8 cellular contexts compared by ENCODE assay signal in the genomic region with DNA sequence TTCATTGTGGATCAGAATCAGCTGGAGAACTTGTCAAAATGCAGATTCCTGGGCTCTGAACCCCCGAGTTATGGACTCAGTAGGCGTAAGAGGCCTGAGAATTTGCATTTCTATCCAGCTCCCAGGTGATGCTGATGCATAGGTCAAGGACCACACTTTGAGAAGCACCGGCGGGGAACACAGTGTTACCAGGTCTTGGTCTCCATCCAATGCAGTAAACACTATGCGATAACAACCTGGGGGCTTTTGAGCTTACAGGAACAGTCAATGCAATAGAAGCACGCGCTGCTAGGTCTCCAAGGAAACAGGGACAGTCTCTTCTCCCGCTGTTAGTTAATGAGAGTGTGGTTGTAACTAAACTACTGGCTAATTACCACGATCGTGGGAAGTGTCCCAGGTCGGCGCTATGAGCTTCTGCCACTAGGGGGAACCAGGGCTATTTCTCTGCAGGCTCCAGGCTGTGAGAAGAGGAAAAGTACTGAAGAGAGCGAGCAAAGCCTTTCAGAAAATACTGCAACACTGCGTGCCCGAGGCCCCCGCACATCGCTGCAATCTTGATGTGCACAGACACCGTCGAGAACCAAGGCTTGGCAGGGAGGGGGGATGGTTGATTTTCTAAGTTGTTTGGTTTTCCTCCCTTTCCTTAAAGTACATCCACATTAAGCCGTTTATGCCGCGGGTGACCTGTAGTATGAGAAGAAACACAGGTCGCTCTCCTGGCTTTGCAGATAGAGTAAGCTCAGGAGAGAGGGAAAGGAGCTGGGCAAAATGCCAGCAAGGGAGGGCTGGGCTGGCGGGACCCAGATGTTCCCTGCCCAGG. TPM values are rescaled to one million over a fixed set of nuclear protein-coding genes. Genes with fewer than 3 reads are reported as not detected.
A peak's percentile ranks its signal among the peaks of the same experiment; 100 is the strongest.
DNase-seq lines count a peak whose midpoint lies in the region; ATAC-seq, FAIRE-seq and TF ChIP-seq lines count a peak whose summit lies in the region.

No MANE protein-coding gene starts in this region.

- ATAC-seq in HG03045 (IDR thresholded peaks at IDR 0.05; ENCODE audit: unreplicated experiment) (peak; percentile 59), WTC11 (peak; percentile 25), GM18867 (IDR thresholded peaks at IDR 0.05; ENCODE audit: unreplicated experiment) (no peak)

- H3K4me1 Mint-ChIP-seq in WTC11 = peaks cover 16% of the 10 kb centered on the region

- peak; percentile 60 for TF ChIP-seq CTCF in WTC11 (IDR thresholded peaks at IDR 0.05)
- TF ChIP-seq CTCF in bronchial epithelial cell (IDR thresholded peaks at IDR 0.05; ENCODE audit: insufficient read depth, low read length, severe bottlenecking) = peak; percentile 88

- H3K27me3 Mint-ChIP-seq in WTC11 (ENCODE audit: low read depth) = peaks cover 34% of the 10 kb centered on the region

- no peak overlapping the region for H3K4me3 ChIP-seq in bronchial epithelial cell (ENCODE audit: low read depth, low read length)

- FAIRE-seq in bronchial epithelial cell (lab: Jason Lieb, UNC) = no peak

- no peaks in the 10 kb centered on the region for H3K36me3 ChIP-seq in bronchial epithelial cell (ENCODE audit: control insufficient read depth, insufficient read depth, low read length)

- DNase-seq in GM04503 (ENCODE audit: low read depth) (peak; percentile 6), NCI-H2196 (lab: John Stamatoyannopoulos, UW; ENCODE audit: unreplicated experiment) (peak; percentile 69), WTC11 (ENCODE audit: low spot score) (peak; percentile 78), bronchial epithelial cell (ENCODE audit: low read depth) (peak; percentile 43), islet precursor cell (peak; percentile 94)
- DNase-seq in stimulated activated CD4-positive, alpha-beta T cell treated with anti-CD3 and anti-CD28 coated beads, Interleukin-15, amount 100 ng/mL, for 24 hours = peak; percentile 84

- POLR2A ChIA-PET in WTC11 (lab: Charles Lee) = no interaction called here

- peaks cover 7% of the 10 kb centered on the region for H3K27me3 ChIP-seq in bronchial epithelial cell (ENCODE audit: control insufficient read depth, insufficient read depth, low read length)

- no peak overlapping the region for H3K27ac Mint-ChIP-seq in WTC11

- no peaks in the 10 kb centered on the region for H3K9me3 Mint-ChIP-seq in WTC11

- CTCF ChIA-PET in WTC11 (lab: Charles Lee) = interaction anchor here (0.7 to 3.5 kb wide), 32 partner anchors 9 to 1121 kb away, joined by 3 to 37 read pairs (median 4); a partner anchor contains a TSS

- no peaks in the 10 kb centered on the region for H3K36me3 Mint-ChIP-seq in WTC11

- H3K4me3 Mint-ChIP-seq in WTC11 = peak overlapping the region; percentile 28

TF ChIP-seq in WTC11, 78 proteins besides CTCF, POLR2A, EP300 and RAD21:
- TF ChIP-seq IRF2 (CRISPR knock-in tag; IDR thresholded peaks at IDR 0.05; ENCODE audit: borderline replicate concordance, low read depth) (no peak), ZNF263 (CRISPR knock-in tag; IDR thresholded peaks at IDR 0.05; ENCODE audit: low read depth) (no peak), NFATC4 (CRISPR knock-in tag; IDR thresholded peaks at IDR 0.05) (no peak), RELA (CRISPR knock-in tag; IDR thresholded peaks at IDR 0.05; ENCODE audit: borderline replicate concordance) (no peak), SP1 (CRISPR knock-in tag; conservative IDR thresholded peaks at IDR 0.05) (no peak), SMAD3 (CRISPR knock-in tag; IDR thresholded peaks at IDR 0.05; ENCODE audit: borderline replicate concordance) (no peak), GABPB1 (CRISPR knock-in tag; IDR thresholded peaks at IDR 0.05) (no peak), CREB1 (CRISPR knock-in tag; IDR thresholded peaks at IDR 0.05) (no peak)
- TF ChIP-seq, protein P1, sequence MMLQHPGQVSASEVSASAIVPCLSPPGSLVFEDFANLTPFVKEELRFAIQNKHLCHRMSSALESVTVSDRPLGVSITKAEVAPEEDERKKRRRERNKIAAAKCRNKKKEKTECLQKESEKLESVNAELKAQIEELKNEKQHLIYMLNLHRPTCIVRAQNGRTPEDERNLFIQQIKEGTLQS (CRISPR knock-in tag; conservative IDR thresholded peaks at IDR 0.05) = no peak
- TF ChIP-seq, protein P2, sequence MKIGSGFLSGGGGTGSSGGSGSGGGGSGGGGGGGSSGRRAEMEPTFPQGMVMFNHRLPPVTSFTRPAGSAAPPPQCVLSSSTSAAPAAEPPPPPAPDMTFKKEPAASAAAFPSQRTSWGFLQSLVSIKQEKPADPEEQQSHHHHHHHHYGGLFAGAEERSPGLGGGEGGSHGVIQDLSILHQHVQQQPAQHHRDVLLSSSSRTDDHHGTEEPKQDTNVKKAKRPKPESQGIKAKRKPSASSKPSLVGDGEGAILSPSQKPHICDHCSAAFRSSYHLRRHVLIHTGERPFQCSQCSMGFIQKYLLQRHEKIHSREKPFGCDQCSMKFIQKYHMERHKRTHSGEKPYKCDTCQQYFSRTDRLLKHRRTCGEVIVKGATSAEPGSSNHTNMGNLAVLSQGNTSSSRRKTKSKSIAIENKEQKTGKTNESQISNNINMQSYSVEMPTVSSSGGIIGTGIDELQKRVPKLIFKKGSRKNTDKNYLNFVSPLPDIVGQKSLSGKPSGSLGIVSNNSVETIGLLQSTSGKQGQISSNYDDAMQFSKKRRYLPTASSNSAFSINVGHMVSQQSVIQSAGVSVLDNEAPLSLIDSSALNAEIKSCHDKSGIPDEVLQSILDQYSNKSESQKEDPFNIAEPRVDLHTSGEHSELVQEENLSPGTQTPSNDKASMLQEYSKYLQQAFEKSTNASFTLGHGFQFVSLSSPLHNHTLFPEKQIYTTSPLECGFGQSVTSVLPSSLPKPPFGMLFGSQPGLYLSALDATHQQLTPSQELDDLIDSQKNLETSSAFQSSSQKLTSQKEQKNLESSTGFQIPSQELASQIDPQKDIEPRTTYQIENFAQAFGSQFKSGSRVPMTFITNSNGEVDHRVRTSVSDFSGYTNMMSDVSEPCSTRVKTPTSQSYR (CRISPR knock-in tag; IDR thresholded peaks at IDR 0.05) = no peak
- TF ChIP-seq, protein P3, sequence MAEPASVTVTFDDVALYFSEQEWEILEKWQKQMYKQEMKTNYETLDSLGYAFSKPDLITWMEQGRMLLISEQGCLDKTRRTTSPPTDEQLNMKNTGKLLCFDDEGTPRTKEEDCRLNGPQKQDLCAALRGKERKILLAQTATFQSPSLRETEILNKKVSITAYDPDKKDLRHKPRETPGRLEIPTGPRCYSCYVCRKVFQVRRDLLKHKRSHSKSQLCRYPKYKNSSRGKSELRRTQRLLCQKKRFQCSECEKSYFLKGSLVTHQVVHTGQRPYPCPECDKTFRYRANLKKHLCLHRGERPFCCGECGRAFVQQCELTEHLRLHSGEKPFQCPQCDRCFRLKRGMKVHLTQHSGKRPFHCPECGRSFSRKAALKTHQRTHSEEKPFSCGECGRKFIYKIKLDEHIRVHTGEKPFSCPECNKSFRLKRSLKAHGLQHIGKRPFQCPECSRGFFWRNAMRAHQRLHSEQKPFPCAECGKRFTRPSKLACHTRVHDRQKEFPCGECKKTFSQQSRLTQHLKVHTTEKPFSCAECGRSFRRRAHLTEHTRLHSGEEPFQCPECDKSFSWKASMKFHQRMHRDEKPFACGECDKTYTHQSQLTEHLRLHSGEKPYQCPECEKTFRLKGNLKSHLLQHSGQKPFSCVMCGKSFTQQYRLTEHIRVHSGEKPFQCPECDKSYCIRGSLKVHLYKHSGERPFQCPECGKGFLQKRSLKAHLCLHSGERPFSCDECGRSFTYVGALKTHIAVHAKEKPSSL (CRISPR knock-in tag; conservative IDR thresholded peaks at IDR 0.05) = no peak
- TF ChIP-seq, protein P4, sequence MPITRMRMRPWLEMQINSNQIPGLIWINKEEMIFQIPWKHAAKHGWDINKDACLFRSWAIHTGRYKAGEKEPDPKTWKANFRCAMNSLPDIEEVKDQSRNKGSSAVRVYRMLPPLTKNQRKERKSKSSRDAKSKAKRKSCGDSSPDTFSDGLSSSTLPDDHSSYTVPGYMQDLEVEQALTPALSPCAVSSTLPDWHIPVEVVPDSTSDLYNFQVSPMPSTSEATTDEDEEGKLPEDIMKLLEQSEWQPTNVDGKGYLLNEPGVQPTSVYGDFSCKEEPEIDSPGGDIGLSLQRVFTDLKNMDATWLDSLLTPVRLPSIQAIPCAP (CRISPR knock-in tag; IDR thresholded peaks at IDR 0.05) = no peak
- TF ChIP-seq, protein P5, sequence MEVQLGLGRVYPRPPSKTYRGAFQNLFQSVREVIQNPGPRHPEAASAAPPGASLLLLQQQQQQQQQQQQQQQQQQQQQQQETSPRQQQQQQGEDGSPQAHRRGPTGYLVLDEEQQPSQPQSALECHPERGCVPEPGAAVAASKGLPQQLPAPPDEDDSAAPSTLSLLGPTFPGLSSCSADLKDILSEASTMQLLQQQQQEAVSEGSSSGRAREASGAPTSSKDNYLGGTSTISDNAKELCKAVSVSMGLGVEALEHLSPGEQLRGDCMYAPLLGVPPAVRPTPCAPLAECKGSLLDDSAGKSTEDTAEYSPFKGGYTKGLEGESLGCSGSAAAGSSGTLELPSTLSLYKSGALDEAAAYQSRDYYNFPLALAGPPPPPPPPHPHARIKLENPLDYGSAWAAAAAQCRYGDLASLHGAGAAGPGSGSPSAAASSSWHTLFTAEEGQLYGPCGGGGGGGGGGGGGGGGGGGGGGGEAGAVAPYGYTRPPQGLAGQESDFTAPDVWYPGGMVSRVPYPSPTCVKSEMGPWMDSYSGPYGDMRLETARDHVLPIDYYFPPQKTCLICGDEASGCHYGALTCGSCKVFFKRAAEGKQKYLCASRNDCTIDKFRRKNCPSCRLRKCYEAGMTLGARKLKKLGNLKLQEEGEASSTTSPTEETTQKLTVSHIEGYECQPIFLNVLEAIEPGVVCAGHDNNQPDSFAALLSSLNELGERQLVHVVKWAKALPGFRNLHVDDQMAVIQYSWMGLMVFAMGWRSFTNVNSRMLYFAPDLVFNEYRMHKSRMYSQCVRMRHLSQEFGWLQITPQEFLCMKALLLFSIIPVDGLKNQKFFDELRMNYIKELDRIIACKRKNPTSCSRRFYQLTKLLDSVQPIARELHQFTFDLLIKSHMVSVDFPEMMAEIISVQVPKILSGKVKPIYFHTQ (CRISPR knock-in tag; IDR thresholded peaks at IDR 0.05) = no peak
- TF ChIP-seq, protein P6, sequence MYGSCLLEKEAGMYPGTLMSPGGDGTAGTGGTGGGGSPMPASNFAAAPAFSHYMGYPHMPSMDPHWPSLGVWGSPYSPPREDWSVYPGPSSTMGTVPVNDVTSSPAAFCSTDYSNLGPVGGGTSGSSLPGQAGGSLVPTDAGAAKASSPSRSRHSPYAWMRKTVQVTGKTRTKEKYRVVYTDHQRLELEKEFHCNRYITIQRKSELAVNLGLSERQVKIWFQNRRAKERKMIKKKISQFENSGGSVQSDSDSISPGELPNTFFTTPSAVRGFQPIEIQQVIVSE (CRISPR knock-in tag; IDR thresholded peaks at IDR 0.05; ENCODE audit: borderline replicate concordance) = no peak
TF ChIP-seq in WTC11: peak in this region for 0.

RNA-seq across cellular contexts. Expression of a gene that starts 52.0 kb away (rescaled TPM):
- total RNA-seq in WTC11 (2021) (0.04 to 0.11 TPM (median 0.07 TPM) in 3 replicates), bronchial epithelial cell (not detected in 2 replicates)

Comparison
In these comparisons a context has a peak if more than half of its experiments do, and no peak if none do; other contexts are left out.
1. DNase-seq: peak in every context shown above with its lines; median percentile 94 in islet precursor cell; 84 in stimulated activated CD4-positive, alpha-beta T cell treated with anti-CD3 and anti-CD28 coated beads, Interleukin-15, amount 100 ng/mL, for 24 hours; 78 in WTC11; 69 in NCI-H2196; 43 in bronchial epithelial cell; 6 in GM04503.